ENCODE assay signal across 8 cellular contexts in genomic region chr19:50368649-50369570, GRCh38. TPM values are rescaled to one million over a fixed set of nuclear protein-coding genes. Genes with fewer than 3 reads are reported as not detected.
DNase-seq lines count a peak whose midpoint lies in the region; ATAC-seq, FAIRE-seq and TF ChIP-seq lines count a peak whose summit lies in the region.

No MANE protein-coding gene starts in this region.

- no peak for TF ChIP-seq POLR2A in testis (IDR thresholded peaks at IDR 0.05)

- H3K27me3 ChIP-seq in ACC112 (ENCODE audit: insufficient read depth, low read length) (no peaks in the 10 kb centered on the region), testis (no peaks in the 10 kb centered on the region)

- peak overlapping the region; percentile 86 to 91 for H3K27ac Mint-ChIP-seq in activated naive CD4-positive, alpha-beta T cell treated with anti-CD3 and anti-CD28 coated beads, Interleukin-2, amount 50 U/mL, for 72 hours

- no peaks in the 10 kb centered on the region for H3K79me2 ChIP-seq in ACC112 (ENCODE audit: control insufficient read depth, insufficient read depth, low read length, unreplicated experiment)

- H3K27ac ChIP-seq in ACC112 (ENCODE audit: low read depth, low read length) (no peak overlapping the region), testis (peak overlapping the region; percentile 3 to 7)

- H3K4me3 ChIP-seq in ACC112 (ENCODE audit: low read depth, low read length) (peak overlapping the region; percentile 85), testis (peak overlapping the region; percentile 53 to 64)

- DNase-seq in GM18507 (ENCODE audit: extremely low spot score, insufficient read length, low read depth) (no peak), M059J (ENCODE audit: low read depth) (peak; percentile 89), SK-N-DZ (ENCODE audit: low spot score) (peak; percentile 70), glomerular visceral epithelial cell (ENCODE audit: extremely low spot score) (peak; percentile 85), occipital lobe (lab: John Stamatoyannopoulos, UW) (peak; percentile 83), testis (peak; percentile 91)
- DNase-seq in activated naive CD4-positive, alpha-beta T cell treated with anti-CD3 and anti-CD28 coated beads, Interleukin-2, amount 50 U/mL, for 72 hours (ENCODE audit: low spot score in 2 of 2) = peak; percentile 80 to 85

- intact Hi-C loops in testis (cut with DNase I; ENCODE audit: low total_unique reads) = loop anchor here (5.0 to 10.0 kb wide), 3 partner anchors 46 to 426 kb away; partner anchors contain the start of genes ACP4 and SPIB

- H3K4me1 ChIP-seq in ACC112 (ENCODE audit: control insufficient read depth, insufficient read depth, low read length, unreplicated experiment) (no peaks in the 10 kb centered on the region), testis (no peaks in the 10 kb centered on the region)

- peak; percentile 55 to 75 for ATAC-seq in activated naive CD4-positive, alpha-beta T cell treated with anti-CD3 and anti-CD28 coated beads, Interleukin-2, amount 50 U/mL, for 72 hours

- H3K9me3 Mint-ChIP-seq in activated naive CD4-positive, alpha-beta T cell treated with anti-CD3 and anti-CD28 coated beads, Interleukin-2, amount 50 U/mL, for 72 hours = no peaks in the 10 kb centered on the region

- H3K36me3 Mint-ChIP-seq in activated naive CD4-positive, alpha-beta T cell treated with anti-CD3 and anti-CD28 coated beads, Interleukin-2, amount 50 U/mL, for 72 hours = peaks cover 5 to 9% of the 10 kb centered on the region in 2 donors

- no peaks in the 10 kb centered on the region for H3K36me3 ChIP-seq in ACC112 (ENCODE audit: insufficient read depth, low read length)
- H3K36me3 ChIP-seq in testis (ENCODE audit: low read depth, missing control alignments) = no peaks in the 10 kb centered on the region

- H2AFZ ChIP-seq in ACC112 (ENCODE audit: low read length, unreplicated experiment) = peak overlapping the region; percentile 99

- no peaks in the 10 kb centered on the region for H3K9me3 ChIP-seq in testis

- TF ChIP-seq CTCF in testis (IDR thresholded peaks at IDR 0.05) = peak; percentile 85 to 97 (median 91)

- FAIRE-seq in GM18507 (lab: Jason Lieb, UNC) = peak; percentile 91

- WGBS in testis, 2 donors = 5 to 8% methylated on average over 27 to 34 of the region's 34 CpGs

RNA-seq across cellular contexts. Expression of gene NAPSA, which starts 3.5 kb away (rescaled TPM):
- total RNA-seq in M059J (2014; rRNA removed; shearing (Covaris generic)) = 0.12 and 0.15 TPM in 2 replicates
- 0.17 and 0.82 TPM in 2 replicates for polyA plus RNA-seq in SK-N-DZ (2014; cell fraction: cytosol; rRNA removed)
- polyA plus RNA-seq in SK-N-DZ (2014; cell fraction: nucleus; rRNA removed) = 3.5 and 5.4 TPM in 2 replicates
- 100 to 1,000 TPM in 1 of 2 donors, 10 to 100 TPM in 1; 90.8 to 166 TPM for total RNA-seq in activated naive CD4-positive, alpha-beta T cell treated with anti-CD3 and anti-CD28 coated beads, Interleukin-2, amount 50 U/mL, for 72 hours
- total RNA-seq in occipital lobe (0.16 TPM), testis (1 to 10 TPM; 1.3 to 2.0 TPM)
- polyA plus RNA-seq in testis (ENCODE audit: insufficient read depth, low read depth, low replicate concordance) = 11.5 TPM

RNA-seq across cellular contexts. Expression of gene NR1H2, which starts 7.3 kb away (rescaled TPM):
- total RNA-seq in M059J (2014; rRNA removed; shearing (Covaris generic)) = 74.0 and 116 TPM in 2 replicates
- 13.1 and 19.1 TPM in 2 replicates for polyA plus RNA-seq in SK-N-DZ (2014; cell fraction: cytosol; rRNA removed)
- polyA plus RNA-seq in SK-N-DZ (2014; cell fraction: nucleus; rRNA removed) = 33.6 and 35.6 TPM in 2 replicates
- total RNA-seq in activated naive CD4-positive, alpha-beta T cell treated with anti-CD3 and anti-CD28 coated beads, Interleukin-2, amount 50 U/mL, for 72 hours = 10 to 100 TPM; 51.1 to 61.2 TPM
- total RNA-seq in occipital lobe (18.9 TPM), testis (10 to 100 TPM; 93.8 to 96.6 TPM)
- polyA plus RNA-seq in testis (ENCODE audit: insufficient read depth, low read depth, low replicate concordance) = 68.0 TPM

RNA-seq across cellular contexts. Expression of gene POLD1, which starts 15.2 kb away (rescaled TPM):
- 22.9 and 50.7 TPM in 2 replicates for total RNA-seq in M059J (2014; rRNA removed; shearing (Covaris generic))
- polyA plus RNA-seq in SK-N-DZ (2014; cell fraction: cytosol; rRNA removed) = 65.9 and 70.0 TPM in 2 replicates
- polyA plus RNA-seq in SK-N-DZ (2014; cell fraction: nucleus; rRNA removed) = 216 and 252 TPM in 2 replicates
- 100 to 1,000 TPM; 183 to 254 TPM for total RNA-seq in activated naive CD4-positive, alpha-beta T cell treated with anti-CD3 and anti-CD28 coated beads, Interleukin-2, amount 50 U/mL, for 72 hours
- total RNA-seq in occipital lobe (17.5 TPM), testis (10 to 100 TPM; 42.2 to 51.7 TPM)
- 30.7 TPM for polyA plus RNA-seq in testis (ENCODE audit: insufficient read depth, low read depth, low replicate concordance)

RNA-seq across cellular contexts. Expression of gene KCNC3, which starts 39.7 kb away (rescaled TPM):
- total RNA-seq in M059J (2014; rRNA removed; shearing (Covaris generic)) = not detected in 2 replicates
- 0.42 and 0.51 TPM in 2 replicates for polyA plus RNA-seq in SK-N-DZ (2014; cell fraction: cytosol; rRNA removed)
- polyA plus RNA-seq in SK-N-DZ (2014; cell fraction: nucleus; rRNA removed) = 1.4 and 3.0 TPM in 2 replicates
- total RNA-seq in activated naive CD4-positive, alpha-beta T cell treated with anti-CD3 and anti-CD28 coated beads, Interleukin-2, amount 50 U/mL, for 72 hours = 10 to 100 TPM in 1 of 2 donors, 1 to 10 TPM in 1; 5.1 to 24.1 TPM
- total RNA-seq in occipital lobe = 2.3 TPM
- 10 to 100 TPM in 1 of 2 donors, 1 to 10 TPM in 1; 6.9 to 16.0 TPM for total RNA-seq in testis
- polyA plus RNA-seq in testis (ENCODE audit: insufficient read depth, low read depth, low replicate concordance) = 7.7 TPM

RNA-seq across cellular contexts. Expression of gene SPIB, which starts 49.8 kb away (rescaled TPM):
- total RNA-seq in M059J (2014; rRNA removed; shearing (Covaris generic)) = not detected in 2 replicates
- 2.7 TPM in 1 of 2 replicates, not detected in the other for polyA plus RNA-seq in SK-N-DZ (2014; cell fraction: cytosol; rRNA removed)
- polyA plus RNA-seq in SK-N-DZ (2014; cell fraction: nucleus; rRNA removed) = 0.20 and 0.77 TPM in 2 replicates
- 1 to 10 TPM; 1.1 to 1.2 TPM for total RNA-seq in activated naive CD4-positive, alpha-beta T cell treated with anti-CD3 and anti-CD28 coated beads, Interleukin-2, amount 50 U/mL, for 72 hours
- total RNA-seq in occipital lobe (not detected), testis (1 to 10 TPM in 1 of 2 donors, under 1 TPM in 1; 0.24 to 1.1 TPM)
- polyA plus RNA-seq in testis (ENCODE audit: insufficient read depth, low read depth, low replicate concordance) = 1.6 TPM

Comparison
In these comparisons a context has a peak if more than half of its experiments do, and no peak if none do; other contexts are left out.
1. RNA of gene NAPSA, which starts 3.5 kb away (total RNA-seq): 90.8 to 166 TPM in activated naive CD4-positive, alpha-beta T cell treated with anti-CD3 and anti-CD28 coated beads, Interleukin-2, amount 50 U/mL, for 72 hours; 1.3 to 2.0 TPM in testis, 0.16 TPM in occipital lobe (single experiment) and 0.12 to 0.15 TPM in M059J; every median in the first group is over 10 times any median in the second.